ENCODE assay signal across 18 cellular contexts in the genomic region with DNA sequence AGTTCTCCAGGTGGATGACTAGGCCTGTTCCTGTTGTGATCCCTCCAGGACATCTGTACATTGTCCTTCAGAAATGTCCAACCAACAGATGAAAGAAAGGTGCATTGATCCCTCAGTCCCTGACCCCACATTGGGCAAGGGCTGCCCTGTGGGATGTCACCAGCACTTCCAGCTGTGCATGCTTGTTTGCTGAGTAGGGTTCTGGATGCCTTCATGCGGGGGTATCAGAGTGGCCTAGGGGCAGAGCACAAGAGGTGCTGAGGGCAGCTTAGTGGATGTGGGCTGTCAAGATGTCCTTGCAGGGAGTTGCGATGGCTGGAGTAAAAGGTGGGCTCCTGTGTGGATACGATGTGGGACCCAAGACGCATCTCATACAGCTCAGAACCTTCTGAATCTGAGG.
A peak's percentile ranks its signal among the peaks of the same experiment; 100 is the strongest.
DNase-seq lines count a peak whose midpoint lies in the region; ATAC-seq, FAIRE-seq and TF ChIP-seq lines count a peak whose summit lies in the region.
"Had no signal": no experiment of that assay in that cellular context is flagged by ENCODE, and none has a peak within 500 bp of the region (broad histone marks: within the 10 kb centered on the region; RNA-seq: fewer than 3 reads in every experiment).

No MANE protein-coding gene starts in this region.

- no peak overlapping the region for H2BK12ac ChIP-seq in H1 (ENCODE audit: low read depth, low read length)
- peak overlapping the region; percentile 69 for H2BK12ac ChIP-seq in trophoblast cell (ENCODE audit: low read length)

- H3K14ac ChIP-seq in H1 (ENCODE audit: insufficient read length) (no peak overlapping the region), trophoblast cell (ENCODE audit: low read length) (peak overlapping the region; percentile 84)

- no peak overlapping the region for H4K91ac ChIP-seq in H1 (replicated peaks; ENCODE audit: insufficient read length, low read length)
- H4K91ac ChIP-seq in trophoblast cell (ENCODE audit: low read depth, low read length), result peak overlapping the region; percentile 26

- H3K79me1 ChIP-seq in H1 (ENCODE audit: low read depth, low read length) (no peaks in the 10 kb centered on the region), trophoblast cell (ENCODE audit: low read length) (peaks cover 24% of the 10 kb centered on the region)

- no peak overlapping the region for H3K4me2 ChIP-seq in H1 (ENCODE audit: insufficient read depth in 1 of 2, low read depth in 2 of 2, low read length in 2 of 2)
- no peak overlapping the region for H3K4me2 ChIP-seq in trophoblast cell (ENCODE audit: low read length)
- H3K4me2 ChIP-seq: GM23338 had no signal

- H3K4me3 ChIP-seq in HEK293 (ENCODE audit: low read depth, low read length) (no peak overlapping the region), H1 (ENCODE audit: extremely low read depth in 1 of 4, insufficient read depth in 2 of 4, low read depth in 3 of 4, low read length in 4 of 4) (no peak overlapping the region), trophoblast cell (ENCODE audit: low read depth, low read length) (no peak overlapping the region)
- H3K4me3 ChIP-seq: BLaER1, GM12878, GM23338, HAP-1 had no signal

- no peaks in the 10 kb centered on the region; the same call in 1 of the 2 replicates for H3K23me2 ChIP-seq in H1 (ENCODE audit: low read depth, low read length)

- no peak for TF ChIP-seq CTCF in HEK293 (tag by site-specific recombination; IDR thresholded peaks at IDR 0.05)
- no peak for TF ChIP-seq CTCF in H1 (IDR thresholded peaks at IDR 0.05; ENCODE audit: control extremely low read depth in 1 of 3, insufficient read depth in 1 of 3, low read depth in 1 of 3, low read length in 3 of 3)

- H3K18ac ChIP-seq in H1 (ENCODE audit: extremely low read depth, low read length), result no peak overlapping the region
- peak overlapping the region; percentile 75 for H3K18ac ChIP-seq in trophoblast cell (ENCODE audit: low read length)

- H3K79me2 ChIP-seq in H1 (ENCODE audit: control insufficient read depth in 1 of 2, insufficient read depth in 2 of 2, low read length in 2 of 2) (no peaks in the 10 kb centered on the region), trophoblast cell (ENCODE audit: control insufficient read depth, insufficient read depth, low read length, poor library complexity) (no peaks in the 10 kb centered on the region)

- H3K36me3 ChIP-seq in HEK293 (ENCODE audit: control insufficient read depth in 2 of 2, insufficient read depth in 1 of 2, low read length in 2 of 2) (no peaks in the 10 kb centered on the region), H1 (ENCODE audit: control insufficient read depth in 2 of 4, insufficient read depth in 4 of 4, low read length in 3 of 4) (no peaks in the 10 kb centered on the region), trophoblast cell (ENCODE audit: control insufficient read depth in 1 of 2, insufficient read depth in 2 of 2, low read length in 2 of 2) (no peaks in the 10 kb centered on the region)
- H3K36me3 ChIP-seq: BLaER1, HAP-1 had no signal

- H2BK20ac ChIP-seq in H1 (ENCODE audit: low read length), result peak overlapping the region; percentile 54; the same call in 1 of the 2 replicates

- H4K12ac ChIP-seq in trophoblast cell (ENCODE audit: low read depth, low read length), result peak overlapping the region; percentile 64

- ATAC-seq in HG02885 (IDR thresholded peaks at IDR 0.05; ENCODE audit: poor library complexity, unreplicated experiment), result no peak
- ATAC-seq: CD8-positive, alpha-beta T cell; GM12878; GM23338 had no signal

- CTCF ChIA-PET in HEK293 (lab: Yijun Ruan, JAX) (no interaction called here), H1 (lab: Charles Lee; ENCODE audit: partially characterized antibody) (interaction anchor here (1.1 to 1.3 kb wide), 5 partner anchors 14 to 223 kb away, joined by 3 to 4 read pairs (median 3); no protein-coding TSS in a partner anchor)

- H3K23ac ChIP-seq in H1 (ENCODE audit: insufficient read length), result no peak overlapping the region
- H3K23ac ChIP-seq in trophoblast cell (ENCODE audit: low read length), result peak overlapping the region; percentile 71

- H3K27me3 ChIP-seq in H1 (replicated peaks in 1 of 4; ENCODE audit: control insufficient read depth in 3 of 4, extremely low read depth in 1 of 4, insufficient read depth in 3 of 4, low read length in 3 of 4), result no peaks in the 10 kb centered on the region
- H3K27me3 ChIP-seq in trophoblast cell (ENCODE audit: insufficient read depth, low read length), result no peaks in the 10 kb centered on the region
- H3K27me3 ChIP-seq: BLaER1 had no signal

- TF ChIP-seq RAD21 in H1 (IDR thresholded peaks at IDR 0.05 in 1 of 2, conservative IDR thresholded peaks at IDR 0.05 in 1 of 2; ENCODE audit: low read depth in 2 of 2, low read length in 2 of 2), result no peak

- H2AK5ac ChIP-seq in H1 (ENCODE audit: low read depth, low read length) (no peak overlapping the region), trophoblast cell (ENCODE audit: low read length) (peak overlapping the region; percentile 60)

- no peak overlapping the region for H4K8ac ChIP-seq in H1 (ENCODE audit: extremely low read depth, insufficient read depth, low read length)
- H4K8ac ChIP-seq in trophoblast cell (ENCODE audit: low read depth, low read length), result peak overlapping the region; percentile 72

- H3K27ac ChIP-seq in HEK293 (ENCODE audit: extremely low read depth, low read depth, low read length), result no peak overlapping the region
- H3K27ac ChIP-seq in H1 (ENCODE audit: low read depth, low read length), result no peak overlapping the region
- H3K27ac ChIP-seq in trophoblast cell (ENCODE audit: low read depth, low read length), result peak overlapping the region; percentile 14
- H3K27ac ChIP-seq: BLaER1, C4-2B had no signal

- H2BK120ac ChIP-seq in H1 (replicated peaks; ENCODE audit: low read depth, low read length) (no peak overlapping the region), trophoblast cell (ENCODE audit: insufficient read depth, low read length, poor library complexity) (peak overlapping the region; percentile 53)

- no peak for TF ChIP-seq POLR2A in H1 (IDR thresholded peaks at IDR 0.05; ENCODE audit: control extremely low read depth in 1 of 2, low read depth in 2 of 2, low read length in 2 of 2)

- peaks cover 13% of the 10 kb centered on the region for H3K4me1 ChIP-seq in HEK293 (ENCODE audit: control insufficient read depth, insufficient read depth, low read length)
- peaks cover 0 to 5% (median 3%) of the 10 kb centered on the region in 4 experiments; a peak in 3 of 7 replicates for H3K4me1 ChIP-seq in H1 (replicated peaks in 1 of 4; ENCODE audit: control insufficient read depth in 3 of 4, insufficient read depth in 4 of 4, low read length in 3 of 4)
- H3K4me1 ChIP-seq in trophoblast cell (ENCODE audit: control insufficient read depth in 1 of 2, insufficient read depth in 2 of 2, low read length in 2 of 2), result peaks cover 7 to 19% of the 10 kb centered on the region in 2 experiments
- H3K4me1 ChIP-seq: Caco-2 had no signal

- no peak for TF ChIP-seq EP300 in H1 (IDR thresholded peaks at IDR 0.05; ENCODE audit: borderline replicate concordance in 1 of 2, low read depth in 2 of 2, low read length in 2 of 2)

- H4K20me1 ChIP-seq in H1 (replicated peaks in 1 of 2; ENCODE audit: control insufficient read depth in 1 of 2, insufficient read depth in 2 of 2, low read length in 2 of 2), result no peaks in the 10 kb centered on the region
- H4K20me1 ChIP-seq: BLaER1 had no signal

- no peak for FAIRE-seq in H1 (lab: Jason Lieb, UNC)
- FAIRE-seq: GM12878, H54 had no signal

- H2BK5ac ChIP-seq in H1 (ENCODE audit: low read depth, low read length), result 0 out of 2 replicates have a peak overlapping the region, but pooled peaks have one; percentile 12
- H2BK5ac ChIP-seq in trophoblast cell (ENCODE audit: low read depth, low read length, poor library complexity), result peak overlapping the region; percentile 47

- H3K56ac ChIP-seq in H1 (replicated peaks; ENCODE audit: insufficient read length, low read depth, low read length), result no peak overlapping the region

- DNase-seq in H1 (ENCODE audit: low read depth in 1 of 2, low spot score in 2 of 2), result no peak
- DNase-seq in trophoblast cell, result peak; percentile 55 to 69
- DNase-seq in activated T-cell treated with anti-CD3 and anti-CD28 coated beads, Interleukin-2, amount 50 U/mL, for 1 hour, result no peak
- no peak for DNase-seq in HPDE6-E6E7 (ENCODE audit: extremely low spot score)
- DNase-seq: Caco-2; CD4-positive, CD25-positive, alpha-beta regulatory T cell; CD8-positive, alpha-beta T cell; DMS79; EL; GDM1 had no signal

- H2BK15ac ChIP-seq in H1 (ENCODE audit: low read length), result 0 out of 2 replicates have a peak overlapping the region, but pooled peaks have one; percentile 49

- H2AFZ ChIP-seq in H1 (ENCODE audit: low read length) (no peak overlapping the region), trophoblast cell (ENCODE audit: insufficient read depth, low read length, poor library complexity) (no peak overlapping the region)
- H2AFZ ChIP-seq: GM23338 had no signal

- H4K5ac ChIP-seq in H1 (ENCODE audit: insufficient read length, low read depth, low read length), result no peak overlapping the region

- WGBS in H1 (ENCODE audit: extremely low coverage in 1 of 2, insufficient coverage in 1 of 2, insufficient read length in 1 of 2, insufficient replicate concordance in 2 of 2, low coverage in 1 of 2, low lambda C conversion rate in 2 of 2, missing lambda C conversion rate in 1 of 2), 2 experiments, result 91% methylated on average over 4 of the region's 4 CpGs; no CpG with 5 or more reads in 1 of the 2 experiments
- WGBS in trophoblast cell (ENCODE audit: extremely low coverage, insufficient coverage, insufficient read length), result no CpG with 5 or more reads among the region's 4 CpGs

- no peak overlapping the region for H3K9ac ChIP-seq in H1 (replicated peaks in 1 of 4; ENCODE audit: extremely low read depth in 1 of 4, low read depth in 3 of 4, low read length in 3 of 4)
- H3K9ac ChIP-seq in trophoblast cell (ENCODE audit: low read length), result no peak overlapping the region
- H3K9ac ChIP-seq: BLaER1 had no signal

- H3K4ac ChIP-seq in H1 (replicated peaks; ENCODE audit: insufficient read length, low read depth, low read length) (no peak overlapping the region), trophoblast cell (ENCODE audit: low read depth, low read length) (peak overlapping the region; percentile 40)

- POLR2A ChIA-PET in HEK293 (lab: Yijun Ruan, JAX), result no interaction called here
- POLR2A ChIA-PET in H1 (lab: Charles Lee; ENCODE audit: partially characterized antibody), result interaction anchor here (0.6 to 0.7 kb wide), 2 partner anchors 58 to 191 kb away, joined by 3 to 4 read pairs; no protein-coding TSS in a partner anchor

- H3K9me3 ChIP-seq in HEK293 (ENCODE audit: control insufficient read depth, insufficient read depth, low read depth, low read length) (no peaks in the 10 kb centered on the region), H1 (ENCODE audit: insufficient read depth in 2 of 2, low read depth in 1 of 2, low read length in 1 of 2) (no peaks in the 10 kb centered on the region), trophoblast cell (ENCODE audit: insufficient read depth, low read depth, low read length) (peaks cover 2% of the 10 kb centered on the region)
- H3K9me3 ChIP-seq: BLaER1, Caco-2, HAP-1 had no signal

TF ChIP-seq in H1, 55 proteins besides CTCF, POLR2A, EP300 and RAD21 (continues in another document):
- TF ChIP-seq RXRA (IDR thresholded peaks at IDR 0.05; ENCODE audit: insufficient read depth, low read depth, low read length), result no peak
- no peak for TF ChIP-seq SAP30 (IDR thresholded peaks at IDR 0.05; ENCODE audit: insufficient read depth, insufficient replicate concordance, low read length)
- no peak for TF ChIP-seq RBBP5 (IDR thresholded peaks at IDR 0.05; ENCODE audit: borderline replicate concordance, low read depth, low read length)

Comparison
In these comparisons a context has a peak if more than half of its experiments do, and no peak if none do; other contexts are left out.
1. DNase-seq: peak in trophoblast cell (2 of 2); none in H1 (0 of 2), activated T-cell treated with anti-CD3 and anti-CD28 coated beads, Interleukin-2, amount 50 U/mL, for 1 hour (single experiment) and HPDE6-E6E7 (single experiment).